ENCODE assay signal across 1 cellular context in genomic region chr5:64691333-64691732, GRCh38.
TF ChIP-seq lines count a peak whose summit lies in the region.

No MANE protein-coding gene starts in this region.

TF ChIP-seq in GM23338, 12 proteins besides CTCF, POLR2A, EP300 and RAD21:
- TF ChIP-seq ZNF462 (CRISPR knock-in tag; IDR thresholded peaks at IDR 0.05) (no peak), ZNF331 (CRISPR knock-in tag; IDR thresholded peaks at IDR 0.05; ENCODE audit: low read depth) (no peak), ETS1 (IDR thresholded peaks at IDR 0.05) (no peak), CREB1 (CRISPR knock-in tag; IDR thresholded peaks at IDR 0.05; ENCODE audit: low read depth) (no peak), POLR2AphosphoS5 (IDR thresholded peaks at IDR 0.05; ENCODE audit: low read depth) (no peak), REST (IDR thresholded peaks at IDR 0.05; ENCODE audit: unreplicated experiment) (no peak)
TF ChIP-seq in GM23338: peak in this region for 0.
